ENCODE assay signal across 1 cellular context in the genomic region with DNA sequence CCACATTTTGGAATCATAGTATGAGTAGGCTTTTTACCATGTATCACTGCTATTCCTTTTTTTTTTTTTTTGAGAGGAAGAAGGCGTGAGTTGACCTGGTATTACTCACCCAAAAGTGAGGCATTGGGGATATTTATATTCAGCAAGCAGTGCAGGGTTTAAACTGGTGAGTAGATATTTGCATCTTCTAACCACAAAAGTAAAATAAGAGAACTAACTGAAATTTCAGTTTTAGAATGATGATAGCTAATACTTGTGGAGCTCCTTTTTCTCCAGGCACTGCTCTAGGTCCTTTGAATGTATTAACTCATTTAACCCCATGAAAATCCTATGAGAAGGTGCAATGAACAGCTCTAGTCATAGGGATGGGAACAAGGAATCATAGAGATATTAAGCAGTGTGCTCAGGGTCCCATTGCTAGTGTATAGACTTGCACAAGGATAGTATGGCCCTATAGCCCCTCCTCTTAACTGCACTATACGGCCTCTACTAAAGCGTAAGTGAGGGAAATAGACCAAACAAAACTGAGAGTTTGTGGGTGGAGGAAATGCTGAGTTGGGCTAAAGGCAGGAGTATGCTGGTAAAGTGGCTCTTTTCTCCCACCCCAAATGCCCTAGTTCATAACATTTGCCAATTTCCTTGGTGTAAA.
TF ChIP-seq lines count a peak whose summit lies in the region.

No MANE protein-coding gene starts in this region.

TF ChIP-seq in GM12878, 131 proteins besides CTCF, POLR2A, EP300 and RAD21 (continued from another document):
- TF ChIP-seq REST (IDR thresholded peaks at IDR 0.05; ENCODE audit: low read depth, low read length) (no peak), YBX1 (IDR thresholded peaks at IDR 0.05) (no peak), WRNIP1 (IDR thresholded peaks at IDR 0.05; ENCODE audit: borderline replicate concordance, low read depth, low read length) (no peak), EGR1 (IDR thresholded peaks at IDR 0.05; ENCODE audit: borderline replicate concordance in 1 of 2, low read depth in 2 of 2, low read length in 2 of 2) (peak in 1 of 2 experiments; percentile 67; a peak in 2 of 3 replicates), BMI1 (IDR thresholded peaks at IDR 0.05; ENCODE audit: borderline replicate concordance) (no peak), CEBPB (IDR thresholded peaks at IDR 0.05; ENCODE audit: borderline replicate concordance in 1 of 2, low read depth in 2 of 2, low read length in 2 of 2) (peak in 1 of 2 experiments; percentile 87; a peak in 1 of 4 replicates), KLF5 (IDR thresholded peaks at IDR 0.05; ENCODE audit: partially characterized antibody) (no peak)
- TF ChIP-seq, protein P1, sequence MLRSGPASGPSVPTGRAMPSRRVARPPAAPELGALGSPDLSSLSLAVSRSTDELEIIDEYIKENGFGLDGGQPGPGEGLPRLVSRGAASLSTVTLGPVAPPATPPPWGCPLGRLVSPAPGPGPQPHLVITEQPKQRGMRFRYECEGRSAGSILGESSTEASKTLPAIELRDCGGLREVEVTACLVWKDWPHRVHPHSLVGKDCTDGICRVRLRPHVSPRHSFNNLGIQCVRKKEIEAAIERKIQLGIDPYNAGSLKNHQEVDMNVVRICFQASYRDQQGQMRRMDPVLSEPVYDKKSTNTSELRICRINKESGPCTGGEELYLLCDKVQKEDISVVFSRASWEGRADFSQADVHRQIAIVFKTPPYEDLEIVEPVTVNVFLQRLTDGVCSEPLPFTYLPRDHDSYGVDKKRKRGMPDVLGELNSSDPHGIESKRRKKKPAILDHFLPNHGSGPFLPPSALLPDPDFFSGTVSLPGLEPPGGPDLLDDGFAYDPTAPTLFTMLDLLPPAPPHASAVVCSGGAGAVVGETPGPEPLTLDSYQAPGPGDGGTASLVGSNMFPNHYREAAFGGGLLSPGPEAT (IDR thresholded peaks at IDR 0.05; ENCODE audit: low read depth): peak; percentile 55; the same call in 1 of the 2 replicates
TF ChIP-seq in GM12878: peak in this region for 44.
